Comparison of ENCODE assay signal across 26 cellular contexts in the genomic region with DNA sequence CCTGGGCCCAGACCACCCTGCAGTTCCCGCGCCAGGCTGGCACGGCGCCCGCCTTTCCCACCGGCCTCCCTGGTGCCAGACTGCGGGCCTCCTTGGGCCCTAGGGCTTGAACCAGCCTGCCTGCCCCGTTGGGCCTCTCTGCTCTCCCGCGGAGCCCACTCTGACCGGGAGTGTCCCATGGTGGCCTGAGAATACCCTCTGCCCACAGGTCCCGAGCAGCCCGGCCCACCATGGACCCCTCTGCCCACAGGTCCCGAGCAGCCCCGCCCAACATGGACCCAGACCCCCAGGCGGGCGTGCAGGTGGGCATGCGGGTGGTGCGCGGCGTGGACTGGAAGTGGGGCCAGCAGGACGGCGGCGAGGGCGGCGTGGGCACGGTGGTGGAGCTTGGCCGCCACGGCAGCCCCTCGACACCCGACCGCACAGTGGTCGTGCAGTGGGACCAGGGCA. TPM values are rescaled to one million over a fixed set of nuclear protein-coding genes. Genes with fewer than 3 reads are reported as not detected.
DNase-seq lines count a peak whose midpoint lies in the region; ATAC-seq, FAIRE-seq and TF ChIP-seq lines count a peak whose summit lies in the region.
"Had no signal": no experiment of that assay in that cellular context is flagged by ENCODE, and none has a peak within 500 bp of the region (broad histone marks: within the 10 kb centered on the region; RNA-seq: fewer than 3 reads in every experiment).

No MANE protein-coding gene starts in this region.

- H3K4ac ChIP-seq in H1 (replicated peaks; ENCODE audit: insufficient read length, low read depth, low read length), result no peak overlapping the region

- no peak overlapping the region; the same call in 1 of the 2 replicates for H2BK5ac ChIP-seq in H1 (ENCODE audit: low read depth, low read length)

- no peak overlapping the region for H3K4me3 ChIP-seq in H1 (ENCODE audit: extremely low read depth in 1 of 4, insufficient read depth in 2 of 4, low read depth in 3 of 4, low read length in 4 of 4)
- H3K4me3 ChIP-seq in ovary, result no peak overlapping the region
- H3K4me3 ChIP-seq: BLaER1, SJSA1 had no signal

- H3K36me3 Mint-ChIP-seq in stimulated activated memory B cell treated with anti-CD40 and anti-IgM and Interleukin-4, amounts not matched to agents 10 μg/mL and 1 μg/mL and 100 μg/mL, for 72 hours, result no peaks in the 10 kb centered on the region
- H3K36me3 Mint-ChIP-seq: CD4-positive, CD25-positive, alpha-beta regulatory T cell had no signal

- H3K36me3 ChIP-seq in H1 (ENCODE audit: control insufficient read depth in 2 of 4, insufficient read depth in 4 of 4, low read length in 3 of 4) (no peaks in the 10 kb centered on the region), ovary (no peaks in the 10 kb centered on the region)

- POLR2A ChIA-PET in H1 (lab: Charles Lee; ENCODE audit: partially characterized antibody), result no interaction called here

- H3K18ac ChIP-seq in H1 (ENCODE audit: extremely low read depth, low read length), result no peak overlapping the region

- H3K9me3 ChIP-seq in H1 (ENCODE audit: insufficient read depth in 2 of 2, low read depth in 1 of 2, low read length in 1 of 2) (no peaks in the 10 kb centered on the region), ovary (no peaks in the 10 kb centered on the region)
- H3K9me3 ChIP-seq: BLaER1, SJSA1 had no signal

- H4K8ac ChIP-seq in H1 (ENCODE audit: extremely low read depth, insufficient read depth, low read length), result peak overlapping the region; percentile 79; the same call in 1 of the 2 replicates

- intact Hi-C loops in left ventricle myocardium superior (cut with micrococcal nuclease), result no loop called here
- intact Hi-C loops in Right ventricle myocardium inferior (cut with DNase I), result no loop called here
- intact Hi-C loops in ovary (cut with DNase I), result no loop called here

- no peak overlapping the region for H4K5ac ChIP-seq in H1 (ENCODE audit: insufficient read length, low read depth, low read length)

- ATAC-seq in left ventricle myocardium superior (no peak), Right ventricle myocardium inferior (no peak), HG03565 (IDR thresholded peaks at IDR 0.05; ENCODE audit: unreplicated experiment) (no peak)
- ATAC-seq in stimulated activated memory B cell treated with anti-CD40 and anti-IgM and Interleukin-4, amounts not matched to agents 10 μg/mL and 1 μg/mL and 100 μg/mL, for 72 hours, result peak; percentile 1
- ATAC-seq: HCT116, PC-3 had no signal

- no peak overlapping the region for H3K14ac ChIP-seq in H1 (ENCODE audit: insufficient read length)

- H3K23me2 ChIP-seq in H1 (ENCODE audit: low read depth, low read length), result no peaks in the 10 kb centered on the region

- no peak overlapping the region for H2BK12ac ChIP-seq in H1 (ENCODE audit: low read depth, low read length)

- CTCF ChIA-PET in H1 (lab: Charles Lee; ENCODE audit: partially characterized antibody), result interaction anchor here (1.6 kb wide), 1 partner anchor 182 kb away, joined by 4 read pairs; no protein-coding TSS in a partner anchor

- TF ChIP-seq CTCF in H1 (IDR thresholded peaks at IDR 0.05; ENCODE audit: control extremely low read depth in 1 of 3, insufficient read depth in 1 of 3, low read depth in 1 of 3, low read length in 3 of 3), result no peak
- TF ChIP-seq CTCF in ovary (IDR thresholded peaks at IDR 0.05), result no peak

- H4K20me1 ChIP-seq in H1 (replicated peaks in 1 of 2; ENCODE audit: control insufficient read depth in 1 of 2, insufficient read depth in 2 of 2, low read length in 2 of 2), result peaks cover 2 to 18% of the 10 kb centered on the region in 2 experiments

- no peaks in the 10 kb centered on the region for H3K27me3 ChIP-seq in H1 (replicated peaks in 1 of 4; ENCODE audit: control insufficient read depth in 3 of 4, extremely low read depth in 1 of 4, insufficient read depth in 3 of 4, low read length in 3 of 4)
- no peaks in the 10 kb centered on the region for H3K27me3 ChIP-seq in ovary
- H3K27me3 ChIP-seq: BLaER1, SJSA1 had no signal

- H3K79me2 ChIP-seq in H1 (ENCODE audit: control insufficient read depth in 1 of 2, insufficient read depth in 2 of 2, low read length in 2 of 2), result no peaks in the 10 kb centered on the region

- no peak for TF ChIP-seq RAD21 in H1 (IDR thresholded peaks at IDR 0.05 in 1 of 2, conservative IDR thresholded peaks at IDR 0.05 in 1 of 2; ENCODE audit: low read depth in 2 of 2, low read length in 2 of 2)

- H3K56ac ChIP-seq in H1 (replicated peaks; ENCODE audit: insufficient read length, low read depth, low read length), result no peak overlapping the region

- H3K27ac ChIP-seq in H1 (ENCODE audit: low read depth, low read length) (no peak overlapping the region), ovary (no peak overlapping the region)
- H3K27ac ChIP-seq: BLaER1, SJSA1 had no signal

- no peak overlapping the region for H3K27ac Mint-ChIP-seq in stimulated activated memory B cell treated with anti-CD40 and anti-IgM and Interleukin-4, amounts not matched to agents 10 μg/mL and 1 μg/mL and 100 μg/mL, for 72 hours

- TF ChIP-seq EP300 in H1 (IDR thresholded peaks at IDR 0.05; ENCODE audit: borderline replicate concordance in 1 of 2, low read depth in 2 of 2, low read length in 2 of 2) (no peak), ovary (IDR thresholded peaks at IDR 0.05) (no peak)

- no peak overlapping the region for H2AK5ac ChIP-seq in H1 (ENCODE audit: low read depth, low read length)

- WGBS in H1 (ENCODE audit: extremely low coverage in 1 of 2, insufficient coverage in 1 of 2, insufficient read length in 1 of 2, insufficient replicate concordance in 2 of 2, low coverage in 1 of 2, low lambda C conversion rate in 2 of 2, missing lambda C conversion rate in 1 of 2), 2 experiments, result 96% methylated on average over 26 of the region's 33 CpGs; no CpG with 5 or more reads in 1 of the 2 experiments
- WGBS in ovary, 3 donors, result 92 to 93% (median 93%) methylated on average over 33 of the region's 33 CpGs

- no peaks in the 10 kb centered on the region; the same call in none of the 2 replicates for H3K79me1 ChIP-seq in H1 (ENCODE audit: low read depth, low read length)

- H3K4me3 Mint-ChIP-seq in stimulated activated memory B cell treated with anti-CD40 and anti-IgM and Interleukin-4, amounts not matched to agents 10 μg/mL and 1 μg/mL and 100 μg/mL, for 72 hours, result no peak overlapping the region

- no peak overlapping the region for H3K9ac ChIP-seq in H1 (replicated peaks in 1 of 4; ENCODE audit: extremely low read depth in 1 of 4, low read depth in 3 of 4, low read length in 3 of 4)
- H3K9ac ChIP-seq: BLaER1 had no signal

- no peak overlapping the region for H2BK20ac ChIP-seq in H1 (ENCODE audit: low read length)

- no peak overlapping the region for H3K4me2 ChIP-seq in H1 (ENCODE audit: insufficient read depth in 1 of 2, low read depth in 2 of 2, low read length in 2 of 2)
- H3K4me2 ChIP-seq: BLaER1 had no signal

- no peak overlapping the region for H3K23ac ChIP-seq in H1 (ENCODE audit: insufficient read length)

- no peak overlapping the region for H4K91ac ChIP-seq in H1 (replicated peaks; ENCODE audit: insufficient read length, low read length)

- H3K4me1 ChIP-seq in H1 (replicated peaks in 1 of 4; ENCODE audit: control insufficient read depth in 3 of 4, insufficient read depth in 4 of 4, low read length in 3 of 4) (peaks cover 0 to under 1% (median 0%) of the 10 kb centered on the region in 4 experiments; a peak in 2 of 7 replicates), ovary (ENCODE audit: insufficient read depth) (no peaks in the 10 kb centered on the region)
- H3K4me1 ChIP-seq: SJSA1 had no signal

- H2AFZ ChIP-seq in H1 (ENCODE audit: low read length), result no peak overlapping the region

- no peaks in the 10 kb centered on the region for H3K9me3 Mint-ChIP-seq in stimulated activated memory B cell treated with anti-CD40 and anti-IgM and Interleukin-4, amounts not matched to agents 10 μg/mL and 1 μg/mL and 100 μg/mL, for 72 hours
- H3K9me3 Mint-ChIP-seq: CD4-positive, CD25-positive, alpha-beta regulatory T cell had no signal

- FAIRE-seq in H1 (lab: Jason Lieb, UNC), result no peak
- FAIRE-seq in H54 (lab: Jason Lieb, UNC), result no peak
- FAIRE-seq: A204.1 had no signal

- peak; percentile 32 for DNase-seq in left ventricle myocardium superior
- DNase-seq in Right ventricle myocardium inferior (ENCODE audit: missing footprints), result no peak
- no peak for DNase-seq in H1 (ENCODE audit: low read depth in 1 of 2, low spot score in 2 of 2)
- peak in 3 of 5 donors; percentile 12 to 43 (median 33) for DNase-seq in ovary
- no peak for DNase-seq in NCI-H226
- DNase-seq in H54 (ENCODE audit: insufficient read length, low spot score), result no peak
- DNase-seq: DMS153, GOT3, Karpas-422, NCI-H1092, NCI-H1417 treated with DMSO at 0.1 percent for 48 hours, NCI-H187, NCI-H2081 treated with DMSO at 0.1 percent for 48 hours, NCI-H2171, NCI-H345, NCI-H524 treated with DMSO at 0.1 percent for 48 hours, NCI-H774, PC-3 had no signal

- H2BK120ac ChIP-seq in H1 (replicated peaks; ENCODE audit: low read depth, low read length), result no peak overlapping the region

- H3K27me3 Mint-ChIP-seq in stimulated activated memory B cell treated with anti-CD40 and anti-IgM and Interleukin-4, amounts not matched to agents 10 μg/mL and 1 μg/mL and 100 μg/mL, for 72 hours, result no peaks in the 10 kb centered on the region
- H3K27me3 Mint-ChIP-seq: CD4-positive, CD25-positive, alpha-beta regulatory T cell had no signal

- no peak overlapping the region for H2BK15ac ChIP-seq in H1 (ENCODE audit: low read length)

- TF ChIP-seq POLR2A in H1 (IDR thresholded peaks at IDR 0.05; ENCODE audit: control extremely low read depth in 1 of 2, low read depth in 2 of 2, low read length in 2 of 2) (no peak), ovary (IDR thresholded peaks at IDR 0.05) (no peak), H54 (IDR thresholded peaks at IDR 0.05; ENCODE audit: low read depth, low read length) (no peak)

- peaks cover 6% of the 10 kb centered on the region for H3K4me1 Mint-ChIP-seq in stimulated activated memory B cell treated with anti-CD40 and anti-IgM and Interleukin-4, amounts not matched to agents 10 μg/mL and 1 μg/mL and 100 μg/mL, for 72 hours

RNA-seq across cellular contexts. Expression of a gene that starts 7.9 kb away (rescaled TPM):
- total RNA-seq in left ventricle myocardium superior, result 131 TPM
- 103 TPM for total RNA-seq in Right ventricle myocardium inferior
- total RNA-seq in H1 (2021; fragmentation: NEBNext Ultra II Directional; extraction: Animal tissue kit (Norgen Biotek cat#: 25700)), result 56.5 and 60.0 TPM in 2 replicates
- 32.5 and 71.1 TPM in 2 replicates for polyA plus RNA-seq in H1 (2011; rRNA removed)
- 53.6 TPM for polyA plus RNA-seq in H1 (2011; cell fraction: cytosol; rRNA removed)
- polyA plus RNA-seq in H1 (2011; cell fraction: nucleus; rRNA removed), result 216 TPM
- 18.3 to 47.9 TPM (median 45.2 TPM) in 4 replicates for polyA plus RNA-seq in H1 (2012, experiment 1 of 2)
- 20.1 TPM for polyA plus RNA-seq in H1 (2012, experiment 2 of 2)
- 51.2 TPM for polyA plus RNA-seq in H1 (2013, experiment 1 of 2)
- polyA plus RNA-seq in H1 (2013, experiment 2 of 2), result 57.9 TPM
- polyA minus RNA-seq in H1 (2011; rRNA and poly(A)+ RNA removed), result 7.6 and 11.2 TPM in 2 replicates
- polyA minus RNA-seq in H1 (2011; cell fraction: cytosol; rRNA and poly(A)+ RNA removed), result 31.8 TPM
- polyA minus RNA-seq in H1 (2011; cell fraction: nucleus; rRNA and poly(A)+ RNA removed), result 52.7 TPM
- total RNA-seq in ovary, result 100 to 1,000 TPM in 2 of 7 donors, 10 to 100 TPM in 5; 68.8 to 110 (median 81.6) TPM
- polyA plus RNA-seq in ovary, result 10 to 100 TPM in 1 of 2 donors, 1 to 10 TPM in 1; 1.8 to 71.1 TPM

RNA-seq across cellular contexts. Expression of a gene that starts 8.8 kb away (rescaled TPM):
- 47.9 TPM for total RNA-seq in left ventricle myocardium superior
- 36.2 TPM for total RNA-seq in Right ventricle myocardium inferior
- 14.6 and 19.1 TPM in 2 replicates for total RNA-seq in H1 (2021; fragmentation: NEBNext Ultra II Directional; extraction: Animal tissue kit (Norgen Biotek cat#: 25700))
- polyA plus RNA-seq in H1 (2011; rRNA removed), result 9.2 and 20.8 TPM in 2 replicates
- 11.5 TPM for polyA plus RNA-seq in H1 (2011; cell fraction: cytosol; rRNA removed)
- 90.3 TPM for polyA plus RNA-seq in H1 (2011; cell fraction: nucleus; rRNA removed)
- 6.7 to 13.3 TPM (median 10.3 TPM) in 4 replicates for polyA plus RNA-seq in H1 (2012, experiment 1 of 2)
- polyA plus RNA-seq in H1 (2012, experiment 2 of 2), result 4.8 TPM
- polyA plus RNA-seq in H1 (2013, experiment 1 of 2), result 33.4 TPM
- 31.6 TPM for polyA plus RNA-seq in H1 (2013, experiment 2 of 2)
- 0.76 TPM in 1 of 2 replicates, not detected in the other for polyA minus RNA-seq in H1 (2011; rRNA and poly(A)+ RNA removed)
- polyA minus RNA-seq in H1 (2011; cell fraction: cytosol; rRNA and poly(A)+ RNA removed), result 5.1 TPM
- polyA minus RNA-seq in H1 (2011; cell fraction: nucleus; rRNA and poly(A)+ RNA removed), result 14.7 TPM
- total RNA-seq in ovary, result 100 to 1,000 TPM in 3 of 7 donors, 10 to 100 TPM in 4; 25.4 to 128 (median 84.8) TPM
- polyA plus RNA-seq in ovary, result 10 to 100 TPM in 1 of 2 donors, under 1 TPM in 1; 0.88 to 32.9 TPM

RNA-seq across cellular contexts. Expression of a gene that starts 23.3 kb away (rescaled TPM):
- total RNA-seq in left ventricle myocardium superior (3.6 TPM), Right ventricle myocardium inferior (3.0 TPM), ovary (1 to 10 TPM in 5 of 7 donors, under 1 TPM in 2; 0.33 to 3.2 (median 2.0) TPM)
- total RNA-seq in H1 (2021; fragmentation: NEBNext Ultra II Directional; extraction: Animal tissue kit (Norgen Biotek cat#: 25700)), result 18.3 and 19.0 TPM in 2 replicates
- polyA plus RNA-seq in H1 (2011; rRNA removed) (21.8 and 40.0 TPM in 2 replicates), ovary (1 to 10 TPM in 1 of 2 donors, not detected in 1; 1.5 TPM)
- polyA plus RNA-seq in H1 (2011; cell fraction: cytosol; rRNA removed), result 16.1 TPM
- polyA plus RNA-seq in H1 (2011; cell fraction: nucleus; rRNA removed), result 19.1 TPM
- polyA plus RNA-seq in H1 (2012, experiment 1 of 2), result 11.7 to 23.3 TPM (median 18.5 TPM) in 4 replicates
- 17.8 TPM for polyA plus RNA-seq in H1 (2012, experiment 2 of 2)
- polyA plus RNA-seq in H1 (2013, experiment 1 of 2), result 22.1 TPM
- 24.7 TPM for polyA plus RNA-seq in H1 (2013, experiment 2 of 2)
- polyA minus RNA-seq in H1 (2011; rRNA and poly(A)+ RNA removed), result 3.0 and 3.8 TPM in 2 replicates
- polyA minus RNA-seq in H1 (2011; cell fraction: cytosol; rRNA and poly(A)+ RNA removed), result 14.8 TPM
- polyA minus RNA-seq in H1 (2011; cell fraction: nucleus; rRNA and poly(A)+ RNA removed), result 8.7 TPM
- total RNA-seq: HT-29 had no signal

RNA-seq across cellular contexts. Expression of a gene that starts 35.6 kb away (rescaled TPM):
- 26.1 TPM for total RNA-seq in left ventricle myocardium superior
- total RNA-seq in Right ventricle myocardium inferior, result 24.0 TPM
- 31.3 and 31.9 TPM in 2 replicates for total RNA-seq in H1 (2021; fragmentation: NEBNext Ultra II Directional; extraction: Animal tissue kit (Norgen Biotek cat#: 25700))
- 11.1 and 21.8 TPM in 2 replicates for polyA plus RNA-seq in H1 (2011; rRNA removed)
- polyA plus RNA-seq in H1 (2011; cell fraction: cytosol; rRNA removed), result 13.1 TPM
- polyA plus RNA-seq in H1 (2011; cell fraction: nucleus; rRNA removed), result 30.5 TPM
- polyA plus RNA-seq in H1 (2012, experiment 1 of 2), result 47.8 to 51.1 TPM (median 49.1 TPM) in 4 replicates
- 17.9 TPM for polyA plus RNA-seq in H1 (2012, experiment 2 of 2)
- 46.8 TPM for polyA plus RNA-seq in H1 (2013, experiment 1 of 2)
- 45.7 TPM for polyA plus RNA-seq in H1 (2013, experiment 2 of 2)
- 4.6 and 4.7 TPM in 2 replicates for polyA minus RNA-seq in H1 (2011; rRNA and poly(A)+ RNA removed)
- polyA minus RNA-seq in H1 (2011; cell fraction: cytosol; rRNA and poly(A)+ RNA removed), result 7.3 TPM
- polyA minus RNA-seq in H1 (2011; cell fraction: nucleus; rRNA and poly(A)+ RNA removed), result 7.8 TPM
- 10 to 100 TPM; 12.8 to 28.0 (median 21.3) TPM for total RNA-seq in ovary
- 10 to 100 TPM; 30.1 to 34.5 TPM for polyA plus RNA-seq in ovary

RNA-seq across cellular contexts. Expression of a gene that starts 48.5 kb away (rescaled TPM):
- total RNA-seq in left ventricle myocardium superior (118 TPM), Right ventricle myocardium inferior (116 TPM), ovary (100 to 1,000 TPM in 6 of 7 donors, 10 to 100 TPM in 1; 91.9 to 119 (median 113) TPM)
- 165 and 170 TPM in 2 replicates for total RNA-seq in H1 (2021; fragmentation: NEBNext Ultra II Directional; extraction: Animal tissue kit (Norgen Biotek cat#: 25700))
- polyA plus RNA-seq in H1 (2011; rRNA removed) (110 and 116 TPM in 2 replicates), ovary (100 to 1,000 TPM in 1 of 2 donors, 10 to 100 TPM in 1; 72.3 to 107 TPM)
- polyA plus RNA-seq in H1 (2011; cell fraction: cytosol; rRNA removed), result 122 TPM
- polyA plus RNA-seq in H1 (2011; cell fraction: nucleus; rRNA removed), result 110 TPM
- 156 to 180 TPM (median 158 TPM) in 4 replicates for polyA plus RNA-seq in H1 (2012, experiment 1 of 2)
- 198 TPM for polyA plus RNA-seq in H1 (2012, experiment 2 of 2)
- 143 TPM for polyA plus RNA-seq in H1 (2013, experiment 1 of 2)
- 148 TPM for polyA plus RNA-seq in H1 (2013, experiment 2 of 2)
- 59.2 and 65.6 TPM in 2 replicates for polyA minus RNA-seq in H1 (2011; rRNA and poly(A)+ RNA removed)
- polyA minus RNA-seq in H1 (2011; cell fraction: cytosol; rRNA and poly(A)+ RNA removed), result 91.6 TPM
- 66.4 TPM for polyA minus RNA-seq in H1 (2011; cell fraction: nucleus; rRNA and poly(A)+ RNA removed)

Comparison
In these comparisons a context has a peak if more than half of its experiments do, and no peak if none do; other contexts are left out.
1. DNase-seq: peak in left ventricle myocardium superior (single experiment) and ovary (3 of 5); none in Right ventricle myocardium inferior (single experiment), H1 (0 of 2), NCI-H226 (single experiment) and H54 (single experiment).